ENCODE assay signal across 10 cellular contexts in the genomic region with DNA sequence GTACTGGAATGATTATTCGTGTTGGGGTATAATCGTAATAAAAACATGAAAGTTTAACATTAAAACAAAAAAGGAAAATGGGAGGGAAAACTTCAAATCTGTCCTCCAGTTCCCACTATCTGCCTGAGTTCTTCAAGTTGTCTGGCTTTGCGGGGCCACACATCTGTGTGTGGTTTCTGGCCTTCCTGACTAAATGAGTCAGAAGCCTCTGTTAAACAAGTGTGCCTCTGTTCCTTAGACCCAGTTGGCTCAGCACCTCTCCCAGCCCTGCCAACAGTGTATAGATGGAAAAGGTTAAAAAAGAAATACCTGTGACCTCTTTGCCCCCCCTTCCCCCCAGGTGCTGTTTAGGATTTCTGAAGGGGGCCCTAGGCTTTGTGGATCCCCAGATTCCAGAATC. TPM values are rescaled to one million over a fixed set of nuclear protein-coding genes. Genes with fewer than 3 reads are reported as not detected.
A peak's percentile ranks its signal among the peaks of the same experiment; 100 is the strongest.
DNase-seq lines count a peak whose midpoint lies in the region; ATAC-seq, FAIRE-seq and TF ChIP-seq lines count a peak whose summit lies in the region.
"Had no signal": no experiment of that assay in that cellular context is flagged by ENCODE, and none has a peak within 500 bp of the region (broad histone marks: within the 10 kb centered on the region; RNA-seq: fewer than 3 reads in every experiment).

No MANE protein-coding gene starts in this region.

- peaks cover 5% of the 10 kb centered on the region for H3K27me3 Mint-ChIP-seq in activated CD8-positive, alpha-beta memory T cell treated with anti-CD3 and anti-CD28 coated beads, Interleukin-2, amount 10 ng/mL, durations not matched to agents 7 days and 5 days
- H3K27me3 Mint-ChIP-seq in WTC11 (ENCODE audit: low read depth): no peaks in the 10 kb centered on the region; the same call in 1 of the 2 replicates

- DNase-seq in activated CD8-positive, alpha-beta memory T cell treated with anti-CD3 and anti-CD28 coated beads, Interleukin-2, amount 10 ng/mL, durations not matched to agents 7 days and 5 days: peak; percentile 63
- no peak for DNase-seq in activated CD8-positive, alpha-beta memory T cell treated with anti-CD3 and anti-CD28 coated beads, Interleukin-2, amount 50 U/mL, for 48 hours
- DNase-seq in NB4 (ENCODE audit: low read depth): peak; percentile 55
- DNase-seq in endothelial cell of umbilical vein (ENCODE audit: low read depth, low spot score): no peak
- DNase-seq in smooth muscle cell of the brain vasculature (ENCODE audit: low read depth, low spot score): peak; percentile 21
- DNase-seq in WTC11 (ENCODE audit: low spot score): no peak
- DNase-seq: stimulated activated CD4-positive, alpha-beta T cell treated with anti-CD3 and anti-CD28 coated beads, Interleukin-1b, Interleukin-23, amount 100 ng/mL, for 48 hours had no signal

- no peak overlapping the region for H3K27ac ChIP-seq in endothelial cell of umbilical vein (ENCODE audit: insufficient read depth, low read depth, low read length)
- H3K27ac ChIP-seq: BLaER1 had no signal

- intact Hi-C loops in endothelial cell of umbilical vein (cut with micrococcal nuclease): no loop called here

- no peak overlapping the region for H3K4me3 ChIP-seq in NB4 (ENCODE audit: low read depth, low read length)
- no peak overlapping the region for H3K4me3 ChIP-seq in endothelial cell of umbilical vein (replicated peaks in 1 of 3; ENCODE audit: insufficient read depth in 1 of 3, low read depth in 1 of 3, low read length in 3 of 3)
- H3K4me3 ChIP-seq: BLaER1 had no signal

- peaks cover 39% of the 10 kb centered on the region for H3K4me1 Mint-ChIP-seq in activated CD8-positive, alpha-beta memory T cell treated with anti-CD3 and anti-CD28 coated beads, Interleukin-2, amount 10 ng/mL, durations not matched to agents 7 days and 5 days
- peaks cover 39% of the 10 kb centered on the region for H3K4me1 Mint-ChIP-seq in WTC11

- H3K36me3 Mint-ChIP-seq in activated CD8-positive, alpha-beta memory T cell treated with anti-CD3 and anti-CD28 coated beads, Interleukin-2, amount 10 ng/mL, durations not matched to agents 7 days and 5 days: peaks cover 2% of the 10 kb centered on the region
- H3K36me3 Mint-ChIP-seq in WTC11: peaks cover 2% of the 10 kb centered on the region; the same call in 1 of the 2 replicates

- no peaks in the 10 kb centered on the region for H3K9me3 ChIP-seq in endothelial cell of umbilical vein (replicated peaks; ENCODE audit: control insufficient read depth, insufficient read depth, low read length)
- H3K9me3 ChIP-seq: BLaER1 had no signal

- no peak for TF ChIP-seq CTCF in NB4 (IDR thresholded peaks at IDR 0.05; ENCODE audit: low read depth, low read length)
- no peak for TF ChIP-seq CTCF in endothelial cell of umbilical vein (IDR thresholded peaks at IDR 0.05; ENCODE audit: extremely low read depth in 1 of 2, insufficient read depth in 1 of 2, low read depth in 1 of 2, low read length in 2 of 2)
- TF ChIP-seq CTCF in WTC11 (IDR thresholded peaks at IDR 0.05): no peak

- H3K27ac Mint-ChIP-seq in activated CD8-positive, alpha-beta memory T cell treated with anti-CD3 and anti-CD28 coated beads, Interleukin-2, amount 10 ng/mL, durations not matched to agents 7 days and 5 days: peak overlapping the region; percentile 36
- H3K27ac Mint-ChIP-seq in WTC11: no peak overlapping the region

- FAIRE-seq in endothelial cell of umbilical vein (lab: Jason Lieb, UNC): no peak

- H4K20me1 ChIP-seq in endothelial cell of umbilical vein (replicated peaks; ENCODE audit: control insufficient read depth, extremely low read depth, insufficient read depth, low read length): no peaks in the 10 kb centered on the region
- H4K20me1 ChIP-seq: BLaER1 had no signal

- H3K27me3 ChIP-seq in endothelial cell of umbilical vein (ENCODE audit: control insufficient read depth in 2 of 2, insufficient read depth in 2 of 2, low read length in 2 of 2): no peaks in the 10 kb centered on the region
- H3K27me3 ChIP-seq: BLaER1 had no signal

- no peak overlapping the region for H2AFZ ChIP-seq in endothelial cell of umbilical vein (ENCODE audit: low read depth, low read length)

- no peaks in the 10 kb centered on the region for H3K9me3 Mint-ChIP-seq in activated CD8-positive, alpha-beta memory T cell treated with anti-CD3 and anti-CD28 coated beads, Interleukin-2, amount 10 ng/mL, durations not matched to agents 7 days and 5 days (ENCODE audit: low read depth)
- H3K9me3 Mint-ChIP-seq in WTC11: no peaks in the 10 kb centered on the region

- CTCF ChIA-PET in activated CD8-positive, alpha-beta memory T cell treated with anti-CD3 and anti-CD28 coated beads, Interleukin-2, amount 10 ng/mL, durations not matched to agents 7 days and 5 days (lab: Charles Lee): interaction anchor here (0.6 kb wide), 1 partner anchor 29 kb away, joined by 3 read pairs; no protein-coding TSS in a partner anchor
- CTCF ChIA-PET in endothelial cell of umbilical vein (lab: Charles Lee): no interaction called here
- CTCF ChIA-PET in WTC11 (lab: Charles Lee): interaction anchor here (1.1 kb wide), 1 partner anchor 17 kb away, joined by 3 read pairs; no protein-coding TSS in a partner anchor

- no TSS peak for BruUV-seq in endothelial cell of umbilical vein (replicated peaks; lab: Mats Ljungman, UMichigan)

- H3K79me2 ChIP-seq in endothelial cell of umbilical vein (ENCODE audit: control insufficient read depth, insufficient read depth, low read length): no peaks in the 10 kb centered on the region

- TF ChIP-seq POLR2A in NB4 (IDR thresholded peaks at IDR 0.05; ENCODE audit: extremely low read depth, insufficient read length): no peak
- TF ChIP-seq POLR2A in endothelial cell of umbilical vein (IDR thresholded peaks at IDR 0.05; ENCODE audit: low read depth, low read length): no peak

- no peaks in the 10 kb centered on the region for H3K36me3 ChIP-seq in endothelial cell of umbilical vein (ENCODE audit: control insufficient read depth in 2 of 2, extremely low read depth in 1 of 2, insufficient read depth in 2 of 2, low read length in 2 of 2)
- H3K36me3 ChIP-seq: BLaER1 had no signal

- H3K4me1 ChIP-seq in endothelial cell of umbilical vein (ENCODE audit: control insufficient read depth, extremely low read depth, insufficient read depth, low read length): no peaks in the 10 kb centered on the region

- no peak overlapping the region for H3K9ac ChIP-seq in endothelial cell of umbilical vein (replicated peaks; ENCODE audit: extremely low read depth, insufficient read depth, low read length)
- H3K9ac ChIP-seq: BLaER1 had no signal

- no peak overlapping the region for H3K4me2 ChIP-seq in endothelial cell of umbilical vein (ENCODE audit: insufficient read depth, low read length)
- H3K4me2 ChIP-seq: BLaER1 had no signal

- POLR2A ChIA-PET in endothelial cell of umbilical vein (lab: Charles Lee) (no interaction called here), WTC11 (lab: Charles Lee) (no interaction called here)

- no peaks in the 10 kb centered on the region for H3K9me1 ChIP-seq in endothelial cell of umbilical vein (replicated peaks; ENCODE audit: control insufficient read depth, extremely low read depth, insufficient read depth, low read length)

- dilution Hi-C loops in endothelial cell of umbilical vein (cut with MboI; ENCODE audit: extremely low pct_ligation_motif_present, low sequenced_read_pairs): no loop called here

- peak; percentile 82 for ATAC-seq in activated CD8-positive, alpha-beta memory T cell treated with anti-CD3 and anti-CD28 coated beads, Interleukin-2, amount 10 ng/mL, durations not matched to agents 7 days and 5 days
- no peak for ATAC-seq in WTC11
- ATAC-seq in GM21528 (IDR thresholded peaks at IDR 0.05; ENCODE audit: low FRiP score, unreplicated experiment): no peak
- ATAC-seq in GM21576 (IDR thresholded peaks at IDR 0.05; ENCODE audit: unreplicated experiment): no peak

- no peak overlapping the region for H3K4me3 Mint-ChIP-seq in activated CD8-positive, alpha-beta memory T cell treated with anti-CD3 and anti-CD28 coated beads, Interleukin-2, amount 10 ng/mL, durations not matched to agents 7 days and 5 days
- H3K4me3 Mint-ChIP-seq in WTC11: no peak overlapping the region

TF ChIP-seq in endothelial cell of umbilical vein, 7 proteins besides CTCF, POLR2A, EP300 and RAD21:
- TF ChIP-seq FOS (IDR thresholded peaks at IDR 0.05; ENCODE audit: borderline replicate concordance, insufficient read depth, low read length): peak; percentile 4
- TF ChIP-seq GATA2 (IDR thresholded peaks at IDR 0.05; ENCODE audit: insufficient read depth, insufficient read length, low read depth, low read length): no peak
TF ChIP-seq in endothelial cell of umbilical vein: peak in this region for 1.

TF ChIP-seq in WTC11, 78 proteins besides CTCF, POLR2A, EP300 and RAD21 (continues in another document):
- TF ChIP-seq ZNF416 (CRISPR knock-in tag; IDR thresholded peaks at IDR 0.05) (no peak), RELA (CRISPR knock-in tag; IDR thresholded peaks at IDR 0.05; ENCODE audit: borderline replicate concordance) (no peak), ZNF423 (CRISPR knock-in tag; IDR thresholded peaks at IDR 0.05) (no peak), HMGA2 (CRISPR knock-in tag; IDR thresholded peaks at IDR 0.05) (no peak), KAT7 (CRISPR knock-in tag; IDR thresholded peaks at IDR 0.05; ENCODE audit: borderline replicate concordance) (no peak)
- TF ChIP-seq, protein P1, sequence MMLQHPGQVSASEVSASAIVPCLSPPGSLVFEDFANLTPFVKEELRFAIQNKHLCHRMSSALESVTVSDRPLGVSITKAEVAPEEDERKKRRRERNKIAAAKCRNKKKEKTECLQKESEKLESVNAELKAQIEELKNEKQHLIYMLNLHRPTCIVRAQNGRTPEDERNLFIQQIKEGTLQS (CRISPR knock-in tag; conservative IDR thresholded peaks at IDR 0.05): no peak

RNA-seq across cellular contexts. Expression of a gene that starts 30.2 kb away (rescaled TPM):
- under 1 TPM in 1 of 2 experiments, not detected in 1; 0.41 TPM for total RNA-seq in activated CD8-positive, alpha-beta memory T cell treated with anti-CD3 and anti-CD28 coated beads, Interleukin-2, amount 10 ng/mL, durations not matched to agents 7 days and 5 days
- total RNA-seq in endothelial cell of umbilical vein (not detected in 2 replicates), WTC11 (2021) (3.0 to 3.7 TPM (median 3.7 TPM) in 3 replicates)
- not detected in 2 replicates for polyA plus RNA-seq in endothelial cell of umbilical vein
- polyA plus RNA-seq in endothelial cell of umbilical vein (2011; cell fraction: cytosol; rRNA removed): not detected in 2 replicates
- polyA plus RNA-seq in endothelial cell of umbilical vein (2011; cell fraction: nucleus; rRNA removed): not detected in 2 replicates
- not detected in 2 replicates for polyA plus RNA-seq in endothelial cell of umbilical vein (2012)
- polyA minus RNA-seq in endothelial cell of umbilical vein: not detected in 2 replicates
- polyA minus RNA-seq in endothelial cell of umbilical vein (2011; cell fraction: cytosol; rRNA and poly(A)+ RNA removed): not detected
- polyA minus RNA-seq in endothelial cell of umbilical vein (2011; cell fraction: nucleus; rRNA and poly(A)+ RNA removed): not detected in 2 replicates

Comparison
In these comparisons a context has a peak if more than half of its experiments do, and no peak if none do; other contexts are left out.
1. DNase-seq: peak in activated CD8-positive, alpha-beta memory T cell treated with anti-CD3 and anti-CD28 coated beads, Interleukin-2, amount 10 ng/mL, durations not matched to agents 7 days and 5 days (single experiment), NB4 (single experiment) and smooth muscle cell of the brain vasculature (single experiment); none in activated CD8-positive, alpha-beta memory T cell treated with anti-CD3 and anti-CD28 coated beads, Interleukin-2, amount 50 U/mL, for 48 hours (single experiment), endothelial cell of umbilical vein (single experiment) and WTC11 (single experiment).